ENCODE assay signal across 9 cellular contexts in the genomic region with DNA sequence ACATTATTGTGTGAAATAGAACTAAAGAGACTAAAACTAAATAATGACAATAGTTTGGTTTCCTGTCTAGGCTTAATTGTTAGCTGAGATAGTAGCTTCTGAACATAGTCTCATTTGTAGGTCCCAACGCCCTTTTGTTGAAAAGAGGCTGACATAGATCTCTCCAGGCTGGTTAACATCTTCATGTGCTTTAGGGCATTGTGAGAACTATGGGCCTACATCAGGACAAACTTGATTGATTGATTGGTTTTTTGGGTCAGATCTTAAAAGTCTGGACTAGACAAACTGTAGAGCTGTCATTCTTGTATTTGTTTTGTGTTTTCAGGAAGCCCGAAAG. TPM values are rescaled to one million over a fixed set of nuclear protein-coding genes. Genes with fewer than 3 reads are reported as not detected.
DNase-seq lines count a peak whose midpoint lies in the region; ATAC-seq, FAIRE-seq and TF ChIP-seq lines count a peak whose summit lies in the region.
"Had no signal": no experiment of that assay in that cellular context is flagged by ENCODE, and none has a peak within 500 bp of the region (broad histone marks: within the 10 kb centered on the region; RNA-seq: fewer than 3 reads in every experiment).

No MANE protein-coding gene starts in this region.

- TF ChIP-seq CTCF in WTC11 (IDR thresholded peaks at IDR 0.05): no peak
- TF ChIP-seq CTCF in foreskin keratinocyte (conservative IDR thresholded peaks at IDR 0.05): no peak

- peak overlapping the region; percentile 99 for H3K27ac Mint-ChIP-seq in WTC11

- CTCF ChIA-PET in WTC11 (lab: Charles Lee): interaction anchor here (1.2 kb wide), 1 partner anchor 10 kb away, joined by 3 read pairs; no protein-coding TSS in a partner anchor

- H3K4me3 Mint-ChIP-seq in WTC11: peak overlapping the region; percentile 99

- ATAC-seq in WTC11 (no peak), foreskin keratinocyte (no peak), HG03139 (IDR thresholded peaks at IDR 0.05; ENCODE audit: unreplicated experiment) (no peak), GM19324 (IDR thresholded peaks at IDR 0.05; ENCODE audit: low FRiP score, unreplicated experiment) (no peak)

- H3K4me1 Mint-ChIP-seq in WTC11: peaks cover 33% of the 10 kb centered on the region

- H3K27me3 ChIP-seq in H7 (ENCODE audit: control insufficient read depth, insufficient read depth, low read length): no peaks in the 10 kb centered on the region
- H3K27me3 ChIP-seq in foreskin keratinocyte: no peaks in the 10 kb centered on the region

- FAIRE-seq in urothelium cell line (lab: Jason Lieb, UNC): no peak
- FAIRE-seq: islet of Langerhans had no signal

- H3K4me3 ChIP-seq in H7 (ENCODE audit: insufficient read depth, low read depth, low read length) (peak overlapping the region; percentile 76), skin epidermis (peak overlapping the region; percentile 65 to 88 (median 74))

- no peaks in the 10 kb centered on the region; the same call in 1 of the 2 replicates for H3K36me3 ChIP-seq in H7 (replicated peaks; ENCODE audit: control insufficient read depth, insufficient read depth, low read length)

- POLR2A ChIA-PET in WTC11 (lab: Charles Lee): no interaction called here

- H3K4me1 ChIP-seq in foreskin keratinocyte: peaks cover 8% of the 10 kb centered on the region

- no peaks in the 10 kb centered on the region for H3K9me3 Mint-ChIP-seq in WTC11

- DNase-seq in H7: no peak
- DNase-seq in WTC11 (ENCODE audit: low spot score): no peak
- no peak for DNase-seq in foreskin keratinocyte
- no peak for DNase-seq in urothelium cell line (ENCODE audit: low spot score)
- no peak for DNase-seq in iPS-NIHi7 (ENCODE audit: extremely low spot score)

- H3K27ac ChIP-seq in foreskin keratinocyte (peak overlapping the region; percentile 47), skin epidermis (peak overlapping the region in 16 of 21 experiments; percentile 72 to 98 (median 92))

- H3K36me3 Mint-ChIP-seq in WTC11: peaks cover 10% of the 10 kb centered on the region

- H3K27me3 Mint-ChIP-seq in WTC11 (ENCODE audit: low read depth): no peaks in the 10 kb centered on the region

TF ChIP-seq in WTC11, 78 proteins besides CTCF, POLR2A, EP300 and RAD21:
- TF ChIP-seq JUN (CRISPR knock-in tag; IDR thresholded peaks at IDR 0.05): no peak
- TF ChIP-seq ZNF671 (CRISPR knock-in tag; IDR thresholded peaks at IDR 0.05): no peak
- no peak for TF ChIP-seq TEAD1 (CRISPR knock-in tag; IDR thresholded peaks at IDR 0.05)
- TF ChIP-seq CREB1 (CRISPR knock-in tag; IDR thresholded peaks at IDR 0.05): no peak
- no peak for TF ChIP-seq ZNF263 (CRISPR knock-in tag; IDR thresholded peaks at IDR 0.05; ENCODE audit: low read depth)
- no peak for TF ChIP-seq GABPB1 (CRISPR knock-in tag; IDR thresholded peaks at IDR 0.05)
- TF ChIP-seq, protein P1, sequence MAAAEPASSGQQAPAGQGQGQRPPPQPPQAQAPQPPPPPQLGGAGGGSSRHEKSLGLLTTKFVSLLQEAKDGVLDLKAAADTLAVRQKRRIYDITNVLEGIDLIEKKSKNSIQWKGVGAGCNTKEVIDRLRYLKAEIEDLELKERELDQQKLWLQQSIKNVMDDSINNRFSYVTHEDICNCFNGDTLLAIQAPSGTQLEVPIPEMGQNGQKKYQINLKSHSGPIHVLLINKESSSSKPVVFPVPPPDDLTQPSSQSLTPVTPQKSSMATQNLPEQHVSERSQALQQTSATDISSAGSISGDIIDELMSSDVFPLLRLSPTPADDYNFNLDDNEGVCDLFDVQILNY (CRISPR knock-in tag; IDR thresholded peaks at IDR 0.05): no peak
- TF ChIP-seq, protein P2, sequence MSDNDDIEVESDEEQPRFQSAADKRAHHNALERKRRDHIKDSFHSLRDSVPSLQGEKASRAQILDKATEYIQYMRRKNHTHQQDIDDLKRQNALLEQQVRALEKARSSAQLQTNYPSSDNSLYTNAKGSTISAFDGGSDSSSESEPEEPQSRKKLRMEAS (CRISPR knock-in tag; IDR thresholded peaks at IDR 0.05): no peak
- no peak for TF ChIP-seq ETV6 (CRISPR knock-in tag; IDR thresholded peaks at IDR 0.05)
- TF ChIP-seq ZNF416 (CRISPR knock-in tag; IDR thresholded peaks at IDR 0.05): no peak
- TF ChIP-seq, protein P3, sequence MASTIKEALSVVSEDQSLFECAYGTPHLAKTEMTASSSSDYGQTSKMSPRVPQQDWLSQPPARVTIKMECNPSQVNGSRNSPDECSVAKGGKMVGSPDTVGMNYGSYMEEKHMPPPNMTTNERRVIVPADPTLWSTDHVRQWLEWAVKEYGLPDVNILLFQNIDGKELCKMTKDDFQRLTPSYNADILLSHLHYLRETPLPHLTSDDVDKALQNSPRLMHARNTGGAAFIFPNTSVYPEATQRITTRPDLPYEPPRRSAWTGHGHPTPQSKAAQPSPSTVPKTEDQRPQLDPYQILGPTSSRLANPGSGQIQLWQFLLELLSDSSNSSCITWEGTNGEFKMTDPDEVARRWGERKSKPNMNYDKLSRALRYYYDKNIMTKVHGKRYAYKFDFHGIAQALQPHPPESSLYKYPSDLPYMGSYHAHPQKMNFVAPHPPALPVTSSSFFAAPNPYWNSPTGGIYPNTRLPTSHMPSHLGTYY (CRISPR knock-in tag; IDR thresholded peaks at IDR 0.05): no peak
- TF ChIP-seq NFATC4 (CRISPR knock-in tag; IDR thresholded peaks at IDR 0.05): no peak
TF ChIP-seq in WTC11: peak in this region for 0.

RNA-seq across cellular contexts. Expression of a gene that starts 0.9 kb away (rescaled TPM):
- 82.7 and 91.4 TPM in 2 replicates for total RNA-seq in H7 (2014; rRNA removed; shearing (Covaris generic))
- 45.9 to 47.9 TPM (median 45.9 TPM) in 3 replicates for total RNA-seq in WTC11 (2021)
- total RNA-seq in foreskin keratinocyte: 56.7 and 58.9 TPM in 2 replicates
- polyA plus RNA-seq in foreskin keratinocyte: 92.7 and 96.6 TPM in 2 replicates

RNA-seq across cellular contexts. Expression of a gene that starts 2.7 kb away (rescaled TPM):
- 21.8 and 59.8 TPM in 2 replicates for total RNA-seq in H7 (2014; rRNA removed; shearing (Covaris generic))
- total RNA-seq in WTC11 (2021) (50.5 to 59.1 TPM (median 53.2 TPM) in 3 replicates), foreskin keratinocyte (41.7 and 41.8 TPM in 2 replicates)
- 38.8 and 44.9 TPM in 2 replicates for polyA plus RNA-seq in foreskin keratinocyte

RNA-seq across cellular contexts. Expression of a gene that starts 28.7 kb away (rescaled TPM):
- total RNA-seq in H7 (2014; rRNA removed; shearing (Covaris generic)): 26.0 and 31.6 TPM in 2 replicates
- total RNA-seq in WTC11 (2021) (26.3 to 32.3 TPM (median 31.1 TPM) in 3 replicates), foreskin keratinocyte (10.0 and 10.2 TPM in 2 replicates)
- polyA plus RNA-seq in foreskin keratinocyte: 8.2 and 8.8 TPM in 2 replicates

RNA-seq across cellular contexts. Expression of a gene that starts 38.5 kb away (rescaled TPM):
- 76.2 and 84.2 TPM in 2 replicates for total RNA-seq in H7 (2014; rRNA removed; shearing (Covaris generic))
- 64.2 to 74.2 TPM (median 64.5 TPM) in 3 replicates for total RNA-seq in WTC11 (2021)
- total RNA-seq in foreskin keratinocyte: 63.0 and 64.7 TPM in 2 replicates
- 35.7 and 40.7 TPM in 2 replicates for polyA plus RNA-seq in foreskin keratinocyte
